Comparison of ENCODE assay signal across 11 cellular contexts in genomic region chr10:69481280-69481679, GRCh38. TPM values are rescaled to one million over a fixed set of nuclear protein-coding genes. Genes with fewer than 3 reads are reported as not detected.
DNase-seq lines count a peak whose midpoint lies in the region; ATAC-seq and TF ChIP-seq lines count a peak whose summit lies in the region.
"Had no signal": no experiment of that assay in that cellular context is flagged by ENCODE, and none has a peak within 500 bp of the region (broad histone marks: within the 10 kb centered on the region; RNA-seq: fewer than 3 reads in every experiment).

No MANE protein-coding gene starts in this region.

- no peak for TF ChIP-seq CTCF in MCF 10A (IDR thresholded peaks at IDR 0.05; ENCODE audit: unreplicated experiment)

- H3K9me3 Mint-ChIP-seq in activated T-helper 2 cell treated with anti-CD3 and anti-CD28 coated beads, Interferon-gamma antibody, Interleukin-2, Interleukin-4, amounts not matched to agents 10 μg/mL and 5 μg/mL and 100 μg/mL, durations not matched to agents 14 hours and 24 hours and 36 hours = no peaks in the 10 kb centered on the region
- H3K9me3 Mint-ChIP-seq in MCF 10A (ENCODE audit: unreplicated experiment) = no peaks in the 10 kb centered on the region

- peaks cover 3% of the 10 kb centered on the region for H3K27me3 Mint-ChIP-seq in activated T-helper 2 cell treated with anti-CD3 and anti-CD28 coated beads, Interferon-gamma antibody, Interleukin-2, Interleukin-4, amounts not matched to agents 10 μg/mL and 5 μg/mL and 100 μg/mL, durations not matched to agents 14 hours and 24 hours and 36 hours (ENCODE audit: low read depth)
- H3K27me3 Mint-ChIP-seq in MCF 10A (ENCODE audit: insufficient read depth, unreplicated experiment) = no peaks in the 10 kb centered on the region

- ATAC-seq in left ventricle myocardium superior (peak; percentile 29), sciatic nerve (peak; percentile 27), HG03039 (IDR thresholded peaks at IDR 0.05; ENCODE audit: unreplicated experiment) (no peak)
- ATAC-seq: body of pancreas had no signal

- no peak overlapping the region for H3K27ac Mint-ChIP-seq in activated T-helper 2 cell treated with anti-CD3 and anti-CD28 coated beads, Interferon-gamma antibody, Interleukin-2, Interleukin-4, amounts not matched to agents 10 μg/mL and 5 μg/mL and 100 μg/mL, durations not matched to agents 14 hours and 24 hours and 36 hours
- H3K27ac Mint-ChIP-seq in MCF 10A (ENCODE audit: low read depth, unreplicated experiment) = no peak overlapping the region

- H3K36me3 Mint-ChIP-seq in activated T-helper 2 cell treated with anti-CD3 and anti-CD28 coated beads, Interferon-gamma antibody, Interleukin-2, Interleukin-4, amounts not matched to agents 10 μg/mL and 5 μg/mL and 100 μg/mL, durations not matched to agents 14 hours and 24 hours and 36 hours (ENCODE audit: low read depth) = no peaks in the 10 kb centered on the region
- H3K36me3 Mint-ChIP-seq in MCF 10A (ENCODE audit: insufficient read depth, unreplicated experiment) = no peaks in the 10 kb centered on the region

- no peak for TF ChIP-seq POLR2A in erythroblast (IDR thresholded peaks at IDR 0.05; ENCODE audit: low read length)

- H3K4me1 Mint-ChIP-seq in activated T-helper 2 cell treated with anti-CD3 and anti-CD28 coated beads, Interferon-gamma antibody, Interleukin-2, Interleukin-4, amounts not matched to agents 10 μg/mL and 5 μg/mL and 100 μg/mL, durations not matched to agents 14 hours and 24 hours and 36 hours (ENCODE audit: low read depth) = no peaks in the 10 kb centered on the region
- no peaks in the 10 kb centered on the region for H3K4me1 Mint-ChIP-seq in MCF 10A (ENCODE audit: insufficient read depth, unreplicated experiment)

- BruUV-seq in MCF 10A (replicated peaks; lab: Mats Ljungman, UMichigan) = no TSS peak

- POLR2A ChIA-PET in MCF 10A (lab: Yijun Ruan, JAX) = no interaction called here

- intact Hi-C loops in left ventricle myocardium superior (cut with micrococcal nuclease) (no loop called here), sciatic nerve (cut with DNase I) (no loop called here), MCF 10A (cut with micrococcal nuclease) (no loop called here)
- intact Hi-C loops in activated T-helper 2 cell treated with anti-CD3 and anti-CD28 coated beads, Interferon-gamma antibody, Interleukin-2, Interleukin-4, amounts not matched to agents 10 μg/mL and 5 μg/mL and 100 μg/mL, durations not matched to agents 14 hours and 24 hours and 36 hours (cut with micrococcal nuclease) = no loop called here

- CTCF ChIA-PET in MCF 10A (lab: Yijun Ruan, JAX) = interaction anchor here (0.6 to 1.2 kb wide), 3 partner anchors 13 to 243 kb away, joined by 3 to 4 read pairs (median 3); no protein-coding TSS in a partner anchor

- H3K4me3 Mint-ChIP-seq in activated T-helper 2 cell treated with anti-CD3 and anti-CD28 coated beads, Interferon-gamma antibody, Interleukin-2, Interleukin-4, amounts not matched to agents 10 μg/mL and 5 μg/mL and 100 μg/mL, durations not matched to agents 14 hours and 24 hours and 36 hours (ENCODE audit: low read depth) = no peak overlapping the region
- H3K4me3 Mint-ChIP-seq in MCF 10A (ENCODE audit: unreplicated experiment) = no peak overlapping the region

- DNase-seq in GDM1 (lab: John Stamatoyannopoulos, UW) (peak; percentile 72), UCSD-AML1 (lab: John Stamatoyannopoulos, UW; ENCODE audit: unreplicated experiment) (peak; percentile 34), left ventricle myocardium superior (no peak), sciatic nerve (ENCODE audit: low spot score) (no peak), MCF 10A (ENCODE audit: unreplicated experiment) (no peak), erythroblast (lab: John Stamatoyannopoulos, UW) (no peak)
- DNase-seq in activated T-helper 2 cell treated with anti-CD3 and anti-CD28 coated beads, Interferon-gamma antibody, Interleukin-2, Interleukin-4, amounts not matched to agents 10 μg/mL and 5 μg/mL and 100 μg/mL, durations not matched to agents 14 hours and 24 hours and 36 hours (ENCODE audit: low spot score) = no peak
- DNase-seq: NCI-H1694; stimulated activated naive CD4-positive, alpha-beta T cell had no signal

RNA-seq across cellular contexts. Expression of gene TSPAN15, which starts 30.0 kb away (rescaled TPM):
- total RNA-seq in left ventricle myocardium superior = 8.3 TPM
- total RNA-seq in sciatic nerve = 103 TPM
- total RNA-seq in activated T-helper 2 cell treated with anti-CD3 and anti-CD28 coated beads, Interferon-gamma antibody, Interleukin-2, Interleukin-4, amounts not matched to agents 10 μg/mL and 5 μg/mL and 100 μg/mL, durations not matched to agents 14 hours and 24 hours and 36 hours = 0.55 and 0.85 TPM in 2 replicates
- 0.52 and 0.54 TPM in 2 replicates for total RNA-seq in MCF 10A (2022)

Comparison
In these comparisons a context has a peak if more than half of its experiments do, and no peak if none do; other contexts are left out.
1. DNase-seq: peak in GDM1 (single experiment) and UCSD-AML1 (single experiment); none in left ventricle myocardium superior (single experiment), sciatic nerve (single experiment), activated T-helper 2 cell treated with anti-CD3 and anti-CD28 coated beads, Interferon-gamma antibody, Interleukin-2, Interleukin-4, amounts not matched to agents 10 μg/mL and 5 μg/mL and 100 μg/mL, durations not matched to agents 14 hours and 24 hours and 36 hours (single experiment), MCF 10A (single experiment) and erythroblast (0 of 2).
2. RNA of gene TSPAN15, which starts 30.0 kb away (total RNA-seq): 103 TPM in sciatic nerve (single experiment); 8.3 TPM in left ventricle myocardium superior (single experiment), 0.55 to 0.85 TPM in activated T-helper 2 cell treated with anti-CD3 and anti-CD28 coated beads, Interferon-gamma antibody, Interleukin-2, Interleukin-4, amounts not matched to agents 10 μg/mL and 5 μg/mL and 100 μg/mL, durations not matched to agents 14 hours and 24 hours and 36 hours and 0.52 to 0.54 TPM in MCF 10A; every median in the first group is over 10 times any median in the second.